ENCODE assay signal across 20 cellular contexts in the genomic region with DNA sequence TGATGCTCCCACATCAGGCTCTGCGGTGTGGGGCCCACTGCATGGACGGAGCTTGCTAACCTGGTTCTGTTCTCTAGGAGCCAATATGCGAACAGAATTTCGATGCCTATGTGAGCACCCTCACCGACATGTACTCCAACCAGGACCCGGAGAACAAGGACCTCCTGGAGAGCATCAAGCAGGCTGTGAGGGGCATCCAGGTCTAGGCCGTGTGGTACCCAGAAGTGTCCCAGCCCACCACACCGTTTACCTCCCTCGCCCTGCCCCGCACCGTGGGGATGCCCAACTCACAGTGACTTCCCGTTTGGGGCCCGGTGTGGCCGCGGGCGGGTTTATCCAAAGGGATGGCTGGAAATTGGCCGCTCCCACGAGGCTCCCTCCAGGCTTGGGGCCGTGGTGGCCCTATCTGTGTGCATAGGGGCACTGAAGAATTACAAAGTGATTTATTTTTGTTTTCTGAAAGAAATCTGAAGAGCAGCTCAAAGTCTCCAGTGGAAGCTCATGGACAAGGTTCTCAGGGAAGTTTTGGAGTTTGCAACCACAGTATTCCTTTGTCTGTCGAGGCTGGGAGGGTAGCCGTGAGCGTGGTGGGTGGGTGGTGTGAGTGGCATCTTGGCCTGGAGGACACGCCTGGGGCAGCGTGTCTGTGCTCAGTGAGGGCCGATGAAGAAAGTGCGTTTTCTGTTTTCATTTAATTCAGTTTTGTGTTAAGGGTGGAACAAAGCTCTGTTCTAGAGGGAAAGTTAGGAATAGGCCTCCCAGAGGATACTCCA. TPM values are rescaled to one million over a fixed set of nuclear protein-coding genes. Genes with fewer than 3 reads are reported as not detected.
DNase-seq lines count a peak whose midpoint lies in the region; ATAC-seq and TF ChIP-seq lines count a peak whose summit lies in the region.
"Had no signal": no experiment of that assay in that cellular context is flagged by ENCODE, and none has a peak within 500 bp of the region (broad histone marks: within the 10 kb centered on the region; RNA-seq: fewer than 3 reads in every experiment).

No MANE protein-coding gene starts in this region.

- H3K27me3 ChIP-seq in neural progenitor cell = no peaks in the 10 kb centered on the region

- no peaks in the 10 kb centered on the region for H3K9me3 Mint-ChIP-seq in natural killer cell treated with Interleukin-12 subunit alpha and Interleukin-12 subunit beta and Interleukin-15 and Interleukin-18, amount 100 ng/mL, for 72 hours
- H3K9me3 Mint-ChIP-seq in natural killer cell = no peaks in the 10 kb centered on the region
- H3K9me3 Mint-ChIP-seq in glutamatergic neuron (ENCODE audit: unreplicated experiment) = peaks cover 16% of the 10 kb centered on the region
- H3K9me3 Mint-ChIP-seq in neural progenitor cell = peaks cover 9% of the 10 kb centered on the region
- H3K9me3 Mint-ChIP-seq: CD8-positive, alpha-beta memory T cell had no signal

- no peaks in the 10 kb centered on the region for H4K20me1 ChIP-seq in neural progenitor cell (ENCODE audit: low read depth)

- H3K4me1 ChIP-seq in neural progenitor cell = no peaks in the 10 kb centered on the region

- H3K27me3 Mint-ChIP-seq in natural killer cell treated with Interleukin-12 subunit alpha and Interleukin-12 subunit beta and Interleukin-15 and Interleukin-18, amount 100 ng/mL, for 72 hours = peaks cover 8 to 9% of the 10 kb centered on the region in 2 donors
- peaks cover 7 to 13% of the 10 kb centered on the region in 2 donors for H3K27me3 Mint-ChIP-seq in natural killer cell (ENCODE audit: low read depth in 2 of 2)
- peaks cover 15% of the 10 kb centered on the region for H3K27me3 Mint-ChIP-seq in glutamatergic neuron (ENCODE audit: unreplicated experiment)
- H3K27me3 Mint-ChIP-seq in neural progenitor cell (ENCODE audit: insufficient read depth, low read depth) = no peaks in the 10 kb centered on the region

- no peak for ATAC-seq in natural killer cell treated with Interleukin-12 subunit alpha and Interleukin-12 subunit beta and Interleukin-15 and Interleukin-18, amount 100 ng/mL, for 72 hours
- ATAC-seq in natural killer cell = no peak
- ATAC-seq in HG02642 (IDR thresholded peaks at IDR 0.05; ENCODE audit: poor library complexity, unreplicated experiment) = no peak

- no peak overlapping the region for H3K27ac Mint-ChIP-seq in natural killer cell treated with Interleukin-12 subunit alpha and Interleukin-12 subunit beta and Interleukin-15 and Interleukin-18, amount 100 ng/mL, for 72 hours
- H3K27ac Mint-ChIP-seq in natural killer cell = no peak overlapping the region
- no peak overlapping the region for H3K27ac Mint-ChIP-seq in glutamatergic neuron (ENCODE audit: unreplicated experiment)
- peak overlapping the region; percentile 83 for H3K27ac Mint-ChIP-seq in neural progenitor cell
- H3K27ac Mint-ChIP-seq: CD8-positive, alpha-beta memory T cell; H9 had no signal

- no peaks in the 10 kb centered on the region for H3K36me3 ChIP-seq in neural progenitor cell

- no peaks in the 10 kb centered on the region for H3F3A ChIP-seq in neural progenitor cell (ENCODE audit: low read depth)

- H3K27ac ChIP-seq in neural progenitor cell = no peak overlapping the region

- no peaks in the 10 kb centered on the region for H3K79me2 ChIP-seq in neural progenitor cell (ENCODE audit: low read depth)

- H2AFZ ChIP-seq in neural progenitor cell (replicated peaks) = no peak overlapping the region

- no peak overlapping the region for H3K4me3 ChIP-seq in neural progenitor cell

- no peaks in the 10 kb centered on the region for H3K9me3 ChIP-seq in neural progenitor cell (ENCODE audit: low read depth)
- H3K9me3 ChIP-seq: SK-N-SH had no signal

- H3K36me3 Mint-ChIP-seq in natural killer cell treated with Interleukin-12 subunit alpha and Interleukin-12 subunit beta and Interleukin-15 and Interleukin-18, amount 100 ng/mL, for 72 hours = no peaks in the 10 kb centered on the region
- H3K36me3 Mint-ChIP-seq in natural killer cell = no peaks in the 10 kb centered on the region
- H3K36me3 Mint-ChIP-seq in glutamatergic neuron (ENCODE audit: unreplicated experiment) = peaks cover 18% of the 10 kb centered on the region
- H3K36me3 Mint-ChIP-seq in neural progenitor cell = no peaks in the 10 kb centered on the region
- H3K36me3 Mint-ChIP-seq: CD8-positive, alpha-beta memory T cell had no signal

- intact Hi-C loops in natural killer cell (cut with micrococcal nuclease) = no loop called here

- TF ChIP-seq CTCF in natural killer cell (IDR thresholded peaks at IDR 0.05) = no peak
- TF ChIP-seq CTCF in glutamatergic neuron (IDR thresholded peaks at IDR 0.05; ENCODE audit: partially characterized antibody, unreplicated experiment) = no peak
- TF ChIP-seq CTCF in neural progenitor cell (IDR thresholded peaks at IDR 0.05) = no peak

- no peak overlapping the region for H3K9ac ChIP-seq in neural progenitor cell
- H3K9ac ChIP-seq: SK-N-SH had no signal

- H3K4me2 ChIP-seq in neural progenitor cell = no peak overlapping the region
- H3K4me2 ChIP-seq: SK-N-SH had no signal

- H3K4me1 Mint-ChIP-seq in natural killer cell treated with Interleukin-12 subunit alpha and Interleukin-12 subunit beta and Interleukin-15 and Interleukin-18, amount 100 ng/mL, for 72 hours (ENCODE audit: low read depth in 2 of 2) = no peaks in the 10 kb centered on the region
- no peaks in the 10 kb centered on the region for H3K4me1 Mint-ChIP-seq in natural killer cell
- peaks cover 7% of the 10 kb centered on the region for H3K4me1 Mint-ChIP-seq in glutamatergic neuron (ENCODE audit: low read depth, unreplicated experiment)
- H3K4me1 Mint-ChIP-seq in neural progenitor cell = peaks cover 8% of the 10 kb centered on the region

- H3K4me3 Mint-ChIP-seq in natural killer cell treated with Interleukin-12 subunit alpha and Interleukin-12 subunit beta and Interleukin-15 and Interleukin-18, amount 100 ng/mL, for 72 hours = no peak overlapping the region
- no peak overlapping the region for H3K4me3 Mint-ChIP-seq in natural killer cell
- no peak overlapping the region for H3K4me3 Mint-ChIP-seq in glutamatergic neuron (ENCODE audit: unreplicated experiment)
- no peak overlapping the region for H3K4me3 Mint-ChIP-seq in neural progenitor cell
- H3K4me3 Mint-ChIP-seq: CD8-positive, alpha-beta memory T cell; H9 had no signal

- peak; percentile 54 for DNase-seq in natural killer cell treated with Interleukin-12 subunit alpha and Interleukin-12 subunit beta and Interleukin-15 and Interleukin-18, amount 100 ng/mL, for 72 hours (ENCODE audit: low spot score)
- DNase-seq in natural killer cell (no peak), glutamatergic neuron (peak; percentile 14), neural progenitor cell (ENCODE audit: low spot score) (no peak), KG1 (lab: John Stamatoyannopoulos, UW) (no peak), DMS153 treated with DMSO at 0.1 percent for 48 hours (lab: John Stamatoyannopoulos, UW; ENCODE audit: unreplicated experiment) (no peak)
- DNase-seq: ACHN; C1 segment of cervical spinal cord; CD8-positive, alpha-beta memory T cell; DMS79 treated with DMSO at 0.1 percent for 48 hours; H9; KBM-7; NCI-H1417; NCI-H187; NCI-H2107; NCI-H510A; NCI-H774; SHP77 treated with DMSO at 0.1 percent for 48 hours; SK-N-SH had no signal

RNA-seq across cellular contexts. Expression of gene PCMTD2, which starts 15.1 kb away (rescaled TPM):
- 10 to 100 TPM; 17.4 to 21.8 TPM for total RNA-seq in natural killer cell treated with Interleukin-12 subunit alpha and Interleukin-12 subunit beta and Interleukin-15 and Interleukin-18, amount 100 ng/mL, for 72 hours
- total RNA-seq in natural killer cell = 10 to 100 TPM; 63.8 to 100.0 (median 65.6) TPM
- total RNA-seq in glutamatergic neuron (ENCODE audit: unreplicated experiment) = 82.4 TPM
- 101 and 105 TPM in 2 replicates for total RNA-seq in neural progenitor cell (ENCODE audit: low replicate concordance)

Comparison
In these comparisons a context has a peak if more than half of its experiments do, and no peak if none do; other contexts are left out.
1. DNase-seq: peak in natural killer cell treated with Interleukin-12 subunit alpha and Interleukin-12 subunit beta and Interleukin-15 and Interleukin-18, amount 100 ng/mL, for 72 hours (single experiment) and glutamatergic neuron (single experiment); none in natural killer cell (single experiment), neural progenitor cell (single experiment), KG1 (single experiment) and DMS153 treated with DMSO at 0.1 percent for 48 hours (single experiment).